In genomic region chr22:44274918-44275665, GRCh38 we compare ENCODE assay signal across 35 cellular contexts. TPM values are rescaled to one million over a fixed set of nuclear protein-coding genes. Genes with fewer than 3 reads are reported as not detected.
"Had no signal": no experiment of that assay in that cellular context is flagged by ENCODE, and none has a peak within 500 bp of the region (broad histone marks: within the 10 kb centered on the region; RNA-seq: fewer than 3 reads in every experiment).

No MANE protein-coding gene starts in this region.

- ATAC-seq: effector memory CD8-positive, alpha-beta T cell; heart left ventricle; left lobe of liver; lower lobe of right lung; natural killer cell treated with Interleukin-12 subunit alpha and Interleukin-12 subunit beta and Interleukin-15 and Interleukin-18, amount 100 ng/mL, for 72 hours; psoas muscle; stimulated activated memory B cell treated with anti-CD40 and anti-IgM and Interleukin-4, amounts not matched to agents 10 μg/mL and 1 μg/mL and 100 μg/mL, for 72 hours; stimulated activated naive CD8-positive, alpha-beta T cell treated with anti-CD3 and anti-CD28 coated beads, Interleukin-15, amount 100 ng/mL, for 72 hours had no signal

- H3K27me3 ChIP-seq: ascending aorta, ovary, sigmoid colon, thyroid gland had no signal

- H3K4me1 ChIP-seq: ascending aorta, heart left ventricle, lower lobe of right lung, psoas muscle had no signal

- H3K9me3 ChIP-seq: ascending aorta, heart left ventricle, lower lobe of right lung, neutrophil, ovary, psoas muscle, sigmoid colon, thyroid gland had no signal

- DNase-seq: activated CD4-positive, alpha-beta memory T cell treated with anti-CD3 and anti-CD28 coated beads for 36 hours; activated CD4-positive, alpha-beta T cell treated with anti-CD3 and anti-CD28 coated beads, Interleukin-2, amount 10 ng/mL, durations not matched to agents 24 days and 14 days; activated CD4-positive, CD25-positive, alpha-beta regulatory T cell treated with anti-CD3 and anti-CD28 coated beads, Interleukin-2, amount 50 U/mL, for 72 hours; activated CD8-positive, alpha-beta memory T cell treated with anti-CD3 and anti-CD28 coated beads, Interleukin-2, amount 50 U/mL, for 4 hours; activated gamma-delta T cell; activated naive CD4-positive, alpha-beta T cell treated with anti-CD3 and anti-CD28 coated beads, Interleukin-2, amount 10 ng/mL, durations not matched to agents 7 days and 5 days; activated naive CD8-positive, alpha-beta T cell treated with anti-CD3 and anti-CD28 coated beads, Interleukin-2, amount 10 ng/mL, durations not matched to agents 7 days and 5 days; activated T-cell treated with anti-CD3 and anti-CD28 coated beads, Interleukin-2, amount 50 U/mL, for 1 hour; brain microvascular endothelial cell; cortex of kidney; effector memory CD8-positive, alpha-beta T cell; foreskin fibroblast; kidney glomerular epithelial cell; lower lobe of right lung; mesenchymal stem cell; sigmoid colon; small intestine; stimulated activated CD4-positive, alpha-beta T cell treated with anti-CD3 and anti-CD28 coated beads, Interleukin-1b, Interleukin-23, amount 100 ng/mL, for 48 hours; stimulated activated CD4-positive, alpha-beta T cell treated with anti-CD3 and anti-CD28 coated beads, Interleukin-4, amount 100 ng/mL, for 4 hours; stimulated activated CD8-positive, alpha-beta memory T cell treated with anti-CD3 and anti-CD28 coated beads, Interleukin-4, amount 100 ng/mL, for 48 hours; stimulated activated naive CD8-positive, alpha-beta T cell treated with anti-CD3 and anti-CD28 coated beads, Interleukin-15, amount 100 ng/mL, for 72 hours; T-helper 9 cell; thyroid gland; WERI-Rb-1 had no signal

- H3K27ac ChIP-seq: ascending aorta, brain microvascular endothelial cell, heart left ventricle, lower lobe of right lung, neutrophil, ovary, psoas muscle, thyroid gland, WERI-Rb-1 had no signal

- H3K4me3 ChIP-seq: ascending aorta, heart left ventricle, lower lobe of right lung, ovary, psoas muscle, sigmoid colon, thyroid gland had no signal

- FAIRE-seq: endothelial cell of umbilical vein, small intestine had no signal

- H3K36me3 ChIP-seq: ascending aorta, brain microvascular endothelial cell, heart left ventricle, lower lobe of right lung, neutrophil, ovary, thyroid gland, WERI-Rb-1 had no signal

RNA-seq across cellular contexts. Expression of gene SHISAL1, which starts 37.7 kb away (rescaled TPM):
- total RNA-seq: activated CD4-positive, alpha-beta memory T cell treated with anti-CD3 and anti-CD28 coated beads for 36 hours; activated CD4-positive, alpha-beta T cell treated with anti-CD3 and anti-CD28 coated beads, Interleukin-2, amount 10 ng/mL, durations not matched to agents 24 days and 14 days; activated CD8-positive, alpha-beta memory T cell treated with anti-CD3 and anti-CD28 coated beads for 36 hours; activated naive CD8-positive, alpha-beta T cell treated with anti-CD3 and anti-CD28 coated beads, Interleukin-2, amount 10 ng/mL, durations not matched to agents 7 days and 5 days; mononuclear cell; natural killer cell treated with Interleukin-12 subunit alpha and Interleukin-12 subunit beta and Interleukin-15 and Interleukin-18, amount 100 ng/mL, for 72 hours had no signal
